In the genomic region with DNA sequence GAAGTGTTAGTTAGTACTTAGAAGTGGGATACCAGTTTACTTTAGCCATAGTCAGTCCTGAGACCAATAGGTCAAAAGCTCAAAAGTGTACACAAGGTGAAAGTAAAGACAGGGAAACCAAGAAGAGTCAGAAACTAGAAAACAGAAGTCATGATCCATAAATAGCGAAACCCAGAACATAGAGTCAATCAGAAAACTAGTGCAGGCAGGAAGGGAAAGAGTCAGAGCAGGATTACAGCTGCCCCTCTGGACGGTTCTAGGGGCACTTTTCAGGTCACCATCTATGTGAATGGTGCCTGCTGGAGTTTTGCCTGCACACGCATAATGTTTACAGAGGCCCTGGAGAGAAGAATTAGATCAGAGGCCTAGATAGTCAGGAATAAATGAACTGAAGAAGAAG, we compare ENCODE assay signal across 9 cellular contexts. TPM values are rescaled to one million over a fixed set of nuclear protein-coding genes. Genes with fewer than 3 reads are reported as not detected.
DNase-seq lines count a peak whose midpoint lies in the region; ATAC-seq and TF ChIP-seq lines count a peak whose summit lies in the region.
"Had no signal": no experiment of that assay in that cellular context is flagged by ENCODE, and none has a peak within 500 bp of the region (broad histone marks: within the 10 kb centered on the region; RNA-seq: fewer than 3 reads in every experiment).

No MANE protein-coding gene starts in this region.

- DNase-seq in GM12864 (ENCODE audit: low read depth) (peak; percentile 47), PC-9 (no peak), NCI-H2029 (lab: John Stamatoyannopoulos, UW) (no peak), superior temporal gyrus (ENCODE audit: extremely low spot score) (no peak), anterior cingulate cortex (lab: John Stamatoyannopoulos, UW) (no peak)
- no peak for DNase-seq in activated naive CD4-positive, alpha-beta T cell treated with Interleukin-2 at 50 U/mL for 16 hours
- DNase-seq: GF-D8 had no signal

- H3K4me1 ChIP-seq in PC-9 (replicated peaks; ENCODE audit: insufficient read depth) = no peaks in the 10 kb centered on the region

- no peaks in the 10 kb centered on the region for H3K36me3 ChIP-seq in PC-9 (ENCODE audit: low read depth)

- POLR2A ChIA-PET in PC-9 (lab: Charles Lee; ENCODE audit: unreplicated experiment) = no interaction called here

- H3K79me2 ChIP-seq in PC-9 (ENCODE audit: low read depth) = no peaks in the 10 kb centered on the region

- H3K4me3 ChIP-seq in GM12864 (ENCODE audit: low read depth, low read length) (no peak overlapping the region), PC-9 (no peak overlapping the region)

- no peak overlapping the region for H3K4me2 ChIP-seq in PC-9

- no peaks in the 10 kb centered on the region for H3K27me3 ChIP-seq in PC-9 (ENCODE audit: insufficient read depth, low read depth)

- no peaks in the 10 kb centered on the region for H3F3A ChIP-seq in PC-9 (ENCODE audit: insufficient read depth, low read depth)

- ATAC-seq in GM19463 (IDR thresholded peaks at IDR 0.05; ENCODE audit: unreplicated experiment) = peak; percentile 97
- ATAC-seq in HG02973 (IDR thresholded peaks at IDR 0.05; ENCODE audit: unreplicated experiment) = peak; percentile 94

- CTCF ChIA-PET in PC-9 (lab: Charles Lee) = no interaction called here

- H3K27ac ChIP-seq in PC-9 = no peak overlapping the region

- H3K9me2 ChIP-seq in PC-9 (ENCODE audit: insufficient read depth) = no peaks in the 10 kb centered on the region; the same call in 1 of the 2 replicates

- intact Hi-C loops in PC-9 (cut with micrococcal nuclease; ENCODE audit: unreplicated experiment) = no loop called here

- H2AFZ ChIP-seq in PC-9 = peak overlapping the region; percentile 50; the same call in 1 of the 2 replicates

- H4K20me1 ChIP-seq in PC-9 (ENCODE audit: insufficient read depth) = no peaks in the 10 kb centered on the region

- BruUV-seq in PC-9 (replicated peaks; lab: Mats Ljungman, UMichigan) = no TSS peak

- no peak for TF ChIP-seq CTCF in GM12864 (IDR thresholded peaks at IDR 0.05; ENCODE audit: low read depth, low read length, missing control alignments)
- no peak for TF ChIP-seq CTCF in PC-9 (conservative IDR thresholded peaks at IDR 0.05)

- H3K9me3 ChIP-seq in PC-9 (ENCODE audit: insufficient read depth, low read depth) = no peaks in the 10 kb centered on the region

RNA-seq across cellular contexts. Expression of a gene that starts 22.4 kb away (rescaled TPM):
- 54.0 and 75.3 TPM in 2 replicates for total RNA-seq in PC-9 (2021)
